In the genomic region with DNA sequence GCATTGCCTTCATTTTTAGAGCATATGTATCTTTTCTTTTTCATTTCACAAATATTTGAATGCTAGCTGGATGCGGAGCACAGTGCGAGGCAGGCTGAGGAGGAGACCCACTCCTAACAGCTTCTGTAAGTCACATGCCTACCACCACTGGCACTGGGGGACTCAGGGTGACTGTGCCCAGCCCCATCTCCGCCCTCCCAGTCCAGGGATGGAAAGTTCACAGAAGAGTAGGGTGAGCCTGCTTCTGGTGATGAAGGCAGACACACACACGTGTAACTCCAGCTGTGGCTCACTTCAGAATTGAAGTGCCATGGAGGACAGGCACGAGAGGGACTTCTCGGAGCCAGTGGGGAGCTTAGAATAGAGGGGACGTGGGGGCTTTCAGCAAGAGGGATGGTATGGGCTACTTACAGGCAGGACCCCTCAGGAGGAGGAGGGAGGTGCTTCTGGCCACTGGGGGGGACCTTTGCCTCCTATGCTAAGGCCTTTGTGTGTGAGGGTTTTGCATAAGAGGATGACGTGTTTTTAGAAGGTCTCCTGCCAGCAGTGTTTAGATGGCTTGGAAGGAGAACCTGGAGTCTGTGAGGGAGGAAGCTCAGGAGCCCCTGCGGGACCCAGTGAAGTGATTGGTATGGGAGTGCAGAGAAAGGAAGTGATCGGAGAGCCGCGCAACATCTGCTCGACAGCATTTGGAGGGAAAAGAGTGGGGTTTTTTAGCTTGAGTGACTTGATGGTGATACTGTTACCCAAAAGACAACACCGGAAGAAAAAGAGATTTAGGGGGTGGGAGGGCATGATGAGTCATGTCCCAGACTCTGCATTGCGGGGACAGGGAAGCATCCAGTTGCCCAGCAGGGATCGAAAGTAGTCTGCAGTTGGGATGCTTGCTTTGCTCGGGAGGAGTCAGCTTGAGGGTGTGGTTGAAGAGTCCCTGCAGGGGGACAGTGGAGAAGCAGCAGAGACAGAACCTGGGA, we compare ENCODE assay signal across 1 cellular context.
TF ChIP-seq lines count a peak whose summit lies in the region.

No MANE protein-coding gene starts in this region.

TF ChIP-seq in K562, 482 proteins besides CTCF, POLR2A, EP300 and RAD21 (continued from another document):
- TF ChIP-seq, protein P1, sequence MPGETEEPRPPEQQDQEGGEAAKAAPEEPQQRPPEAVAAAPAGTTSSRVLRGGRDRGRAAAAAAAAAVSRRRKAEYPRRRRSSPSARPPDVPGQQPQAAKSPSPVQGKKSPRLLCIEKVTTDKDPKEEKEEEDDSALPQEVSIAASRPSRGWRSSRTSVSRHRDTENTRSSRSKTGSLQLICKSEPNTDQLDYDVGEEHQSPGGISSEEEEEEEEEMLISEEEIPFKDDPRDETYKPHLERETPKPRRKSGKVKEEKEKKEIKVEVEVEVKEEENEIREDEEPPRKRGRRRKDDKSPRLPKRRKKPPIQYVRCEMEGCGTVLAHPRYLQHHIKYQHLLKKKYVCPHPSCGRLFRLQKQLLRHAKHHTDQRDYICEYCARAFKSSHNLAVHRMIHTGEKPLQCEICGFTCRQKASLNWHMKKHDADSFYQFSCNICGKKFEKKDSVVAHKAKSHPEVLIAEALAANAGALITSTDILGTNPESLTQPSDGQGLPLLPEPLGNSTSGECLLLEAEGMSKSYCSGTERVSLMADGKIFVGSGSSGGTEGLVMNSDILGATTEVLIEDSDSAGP (CRISPR knock-in tag; IDR thresholded peaks at IDR 0.05), result no peak
- TF ChIP-seq HNRNPLL (IDR thresholded peaks at IDR 0.05; ENCODE audit: low read depth, low read length, poor library complexity, severe bottlenecking) (no peak), RREB1 (CRISPR knock-in tag; IDR thresholded peaks at IDR 0.05) (no peak)
TF ChIP-seq in K562: peak in this region for 1.
